17 cellular contexts compared by ENCODE assay signal in the genomic region with DNA sequence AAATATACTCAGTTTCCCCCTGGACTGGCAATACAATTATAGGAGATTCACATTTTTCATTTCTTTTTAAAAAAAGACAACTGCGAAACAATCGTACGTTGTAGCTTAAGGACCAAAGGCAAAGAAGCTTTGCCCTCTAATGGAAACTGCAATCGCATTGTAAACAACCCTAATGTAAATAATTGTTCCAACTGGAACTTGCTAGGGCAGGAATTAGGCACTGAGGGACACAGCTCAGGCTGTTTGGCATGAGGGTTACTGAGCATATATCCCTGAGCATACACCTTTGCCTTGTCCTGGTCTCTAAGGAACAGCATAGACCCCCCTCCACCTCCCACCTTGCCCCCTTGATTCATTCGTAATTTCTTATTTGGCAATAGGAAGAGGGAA.
DNase-seq lines count a peak whose midpoint lies in the region; ATAC-seq, FAIRE-seq and TF ChIP-seq lines count a peak whose summit lies in the region.
"Had no signal": no experiment of that assay in that cellular context is flagged by ENCODE, and none has a peak within 500 bp of the region (broad histone marks: within the 10 kb centered on the region; RNA-seq: fewer than 3 reads in every experiment).

No MANE protein-coding gene starts in this region.

- FAIRE-seq in D721Med (lab: Jason Lieb, UNC) (no peak), frontal cortex (lab: Jason Lieb, UNC) (no peak)

- no peak for ATAC-seq in HG02763 (IDR thresholded peaks at IDR 0.05; ENCODE audit: unreplicated experiment)
- ATAC-seq: PC-3 had no signal

- peak overlapping the region; percentile 21; the same call in 1 of the 2 replicates for H3K4me3 ChIP-seq in HUES48 (ENCODE audit: low read depth, low read length)
- no peak overlapping the region for H3K4me3 ChIP-seq in hepatocyte

- H3K79me2 ChIP-seq in hepatocyte: no peaks in the 10 kb centered on the region

- H2AFZ ChIP-seq in hepatocyte: no peak overlapping the region

- TF ChIP-seq CTCF in hepatocyte (IDR thresholded peaks at IDR 0.05; ENCODE audit: poor library complexity) (no peak), D721Med (IDR thresholded peaks at IDR 0.05; ENCODE audit: insufficient read depth, missing control alignments) (no peak)

- 36% methylated on average over 5 of the region's 5 CpGs for WGBS in hepatocyte (ENCODE audit: low lambda C conversion rate, missing lambda C conversion rate)

- H3K9me2 ChIP-seq in hepatocyte (replicated peaks; ENCODE audit: insufficient read depth): no peaks in the 10 kb centered on the region

- DNase-seq in DMS153 treated with DMSO at 0.1 percent for 48 hours (lab: John Stamatoyannopoulos, UW; ENCODE audit: unreplicated experiment) (peak; percentile 83), NCI-H748 (lab: John Stamatoyannopoulos, UW; ENCODE audit: unreplicated experiment) (peak; percentile 76), hepatocyte (ENCODE audit: low spot score) (no peak), NCI-H524 (lab: John Stamatoyannopoulos, UW) (no peak), D721Med (ENCODE audit: insufficient read length, low spot score) (no peak), frontal cortex (ENCODE audit: low spot score in 2 of 2) (no peak)
- DNase-seq: COR-L47, DMS79 treated with DMSO at 0.1 percent for 48 hours, GOT3, HFFc6, NCI-H187, NCI-H446 treated with DMSO at 0.1 percent for 48 hours, PC-3, T-helper 2 cell had no signal

- no peak overlapping the region for H3K9ac ChIP-seq in HUES48 (ENCODE audit: low read depth, low read length)

- H4K20me1 ChIP-seq in hepatocyte (ENCODE audit: insufficient read depth, poor library complexity, severe bottlenecking): no peaks in the 10 kb centered on the region

- H3K4me1 ChIP-seq in HUES48 (ENCODE audit: control insufficient read depth, insufficient read depth, low read length) (peaks cover 27% of the 10 kb centered on the region), hepatocyte (ENCODE audit: insufficient read depth) (peaks cover 12% of the 10 kb centered on the region)

- H3K4me2 ChIP-seq in hepatocyte: peak overlapping the region; percentile 37

- H3K27ac ChIP-seq in HUES48 (ENCODE audit: low read depth, low read length) (peak overlapping the region; percentile 61), hepatocyte (peak overlapping the region; percentile 36)
- H3K27ac ChIP-seq: RWPE1 had no signal

- no peaks in the 10 kb centered on the region for H3K27me3 ChIP-seq in HUES48 (ENCODE audit: control insufficient read depth, insufficient read depth, low read length)
- no peaks in the 10 kb centered on the region for H3K27me3 ChIP-seq in hepatocyte

- no peaks in the 10 kb centered on the region for H3K9me3 ChIP-seq in HUES48 (ENCODE audit: control insufficient read depth, insufficient read depth, low read length)
- no peaks in the 10 kb centered on the region for H3K9me3 ChIP-seq in hepatocyte (ENCODE audit: low read depth)

- H3K36me3 ChIP-seq in HUES48 (ENCODE audit: control insufficient read depth, insufficient read depth, low read length) (no peaks in the 10 kb centered on the region), hepatocyte (replicated peaks; ENCODE audit: insufficient read depth, low read depth) (no peaks in the 10 kb centered on the region)

Comparison
In these comparisons a context has a peak if more than half of its experiments do, and no peak if none do; other contexts are left out.
1. DNase-seq: peak in DMS153 treated with DMSO at 0.1 percent for 48 hours (single experiment) and NCI-H748 (single experiment); none in hepatocyte (single experiment), NCI-H524 (0 of 2), D721Med (single experiment) and frontal cortex (0 of 2).